In genomic region chr14:33933386-33933934, GRCh38 we compare ENCODE assay signal across 2 cellular contexts.
TF ChIP-seq lines count a peak whose summit lies in the region.

No MANE protein-coding gene starts in this region.

TF ChIP-seq in HEK293, 187 proteins besides CTCF, POLR2A, EP300 and RAD21 (continued from another document):
- TF ChIP-seq ZIC2 (tag by site-specific recombination; IDR thresholded peaks at IDR 0.05): no peak
- no peak for TF ChIP-seq GLIS2 (tag by site-specific recombination; IDR thresholded peaks at IDR 0.05)
- no peak for TF ChIP-seq FEZF1 (tag by site-specific recombination; IDR thresholded peaks at IDR 0.05)
- TF ChIP-seq PRDM10 (tag by site-specific recombination; IDR thresholded peaks at IDR 0.05): peak; percentile 40; the same call in 1 of the 2 replicates
- TF ChIP-seq IKZF3 (tag by site-specific recombination; IDR thresholded peaks at IDR 0.05): no peak
TF ChIP-seq in HEK293: peak in this region for 3.

TF ChIP-seq in GM23338, 12 proteins besides CTCF, POLR2A, EP300 and RAD21 (continued from another document):
- no peak for TF ChIP-seq ZNF462 (CRISPR knock-in tag; IDR thresholded peaks at IDR 0.05)
- TF ChIP-seq NANOG (IDR thresholded peaks at IDR 0.05; ENCODE audit: borderline replicate concordance): no peak
- no peak for TF ChIP-seq REST (IDR thresholded peaks at IDR 0.05; ENCODE audit: unreplicated experiment)
- TF ChIP-seq STAT1 (IDR thresholded peaks at IDR 0.05; ENCODE audit: unreplicated experiment): no peak
